ENCODE assay signal across 18 cellular contexts in genomic region chr2:109689973-109690372, GRCh38.
DNase-seq lines count a peak whose midpoint lies in the region; ATAC-seq and TF ChIP-seq lines count a peak whose summit lies in the region.
"Had no signal": no experiment of that assay in that cellular context is flagged by ENCODE, and none has a peak within 500 bp of the region (broad histone marks: within the 10 kb centered on the region; RNA-seq: fewer than 3 reads in every experiment).

No MANE protein-coding gene starts in this region.

- H3K9me3 ChIP-seq in esophagus (ENCODE audit: control insufficient read depth in 2 of 2, insufficient read depth in 1 of 2, low read depth in 1 of 2, low read length in 1 of 2) (no peaks in the 10 kb centered on the region), muscle layer of colon (ENCODE audit: low read length) (no peaks in the 10 kb centered on the region), suprapubic skin (no peaks in the 10 kb centered on the region)

- 88 to 90% methylated on average over 9 of the region's 9 CpGs for WGBS in esophagus, 2 donors
- 88% methylated on average over 9 of the region's 9 CpGs for WGBS in suprapubic skin

- H3K4me3 ChIP-seq in esophagus (ENCODE audit: low read depth in 1 of 2, low read length in 2 of 2) (no peak overlapping the region), muscle layer of colon (ENCODE audit: low read depth in 1 of 2, low read length in 2 of 2) (no peak overlapping the region), suprapubic skin (no peak overlapping the region)

- no peak for ATAC-seq in GM18873 (IDR thresholded peaks at IDR 0.05; ENCODE audit: low FRiP score, unreplicated experiment)
- no peak for ATAC-seq in GM19395 (IDR thresholded peaks at IDR 0.05; ENCODE audit: unreplicated experiment)
- ATAC-seq: naive thymus-derived CD4-positive, alpha-beta T cell had no signal

- no peak overlapping the region for H3K9ac ChIP-seq in muscle layer of colon (ENCODE audit: low read length)

- H3K36me3 ChIP-seq in esophagus (ENCODE audit: control insufficient read depth in 2 of 2, insufficient read depth in 2 of 2, low read length in 1 of 2), result no peaks in the 10 kb centered on the region
- no peaks in the 10 kb centered on the region for H3K36me3 ChIP-seq in muscle layer of colon (ENCODE audit: insufficient read depth, low read length)
- no peaks in the 10 kb centered on the region for H3K36me3 ChIP-seq in suprapubic skin

- H3K27ac ChIP-seq in VCaP (peak overlapping the region; percentile 97), esophagus (ENCODE audit: low read depth in 2 of 2, low read length in 1 of 2) (peak overlapping the region; percentile 99), muscle layer of colon (ENCODE audit: low read depth, low read length) (peak overlapping the region; percentile 93), suprapubic skin (peak overlapping the region; percentile 90)

- H3K27me3 ChIP-seq in esophagus (ENCODE audit: control insufficient read depth in 1 of 2, insufficient read depth in 2 of 2, low read length in 2 of 2) (no peaks in the 10 kb centered on the region), muscle layer of colon (ENCODE audit: control insufficient read depth in 1 of 2, insufficient read depth in 2 of 2, low read length in 2 of 2) (no peaks in the 10 kb centered on the region), suprapubic skin (no peaks in the 10 kb centered on the region)

- TF ChIP-seq CTCF in VCaP (conservative IDR thresholded peaks at IDR 0.05), result no peak
- no peak for TF ChIP-seq CTCF in suprapubic skin (IDR thresholded peaks at IDR 0.05)

- no peak for TF ChIP-seq POLR2A in suprapubic skin (IDR thresholded peaks at IDR 0.05)

- peak in 1 of 2 donors; percentile 38 for DNase-seq in suprapubic skin (ENCODE audit: low spot score in 2 of 2)
- DNase-seq in Kasumi-1 (lab: John Stamatoyannopoulos, UW), result no peak
- no peak for DNase-seq in inferior parietal cortex (ENCODE audit: extremely low spot score)
- DNase-seq: activated CD4-positive, alpha-beta T cell treated with anti-CD3 and anti-CD28 coated beads, Interleukin-2, amount 10 ng/mL, durations not matched to agents 24 days and 14 days; activated naive CD8-positive, alpha-beta T cell treated with anti-CD3 and anti-CD28 coated beads, Interleukin-2, amount 10 ng/mL, durations not matched to agents 7 days and 5 days; Karpas-422; naive thymus-derived CD4-positive, alpha-beta T cell; NCI-H1092; NCI-H2029; NCI-H446; NK-92 treated with Interleukin-12 subunit alpha and Interleukin-12 subunit beta, amount 100 ng/mL, for 24 hours; RPMI8226; stimulated activated CD4-positive, alpha-beta T cell treated with anti-CD3 and anti-CD28 coated beads, Interleukin-4, amount 100 ng/mL, for 4 hours had no signal

- TF ChIP-seq EP300 in suprapubic skin (IDR thresholded peaks at IDR 0.05), result no peak

- peaks cover 8 to 9% of the 10 kb centered on the region in 2 donors for H3K4me1 ChIP-seq in esophagus (ENCODE audit: control insufficient read depth in 2 of 2, insufficient read depth in 2 of 2, low read length in 1 of 2)
- H3K4me1 ChIP-seq in muscle layer of colon (ENCODE audit: insufficient read depth, low read length), result peaks cover 84% of the 10 kb centered on the region
- peaks cover 52% of the 10 kb centered on the region for H3K4me1 ChIP-seq in suprapubic skin
